ENCODE assay signal across 26 cellular contexts in the genomic region with DNA sequence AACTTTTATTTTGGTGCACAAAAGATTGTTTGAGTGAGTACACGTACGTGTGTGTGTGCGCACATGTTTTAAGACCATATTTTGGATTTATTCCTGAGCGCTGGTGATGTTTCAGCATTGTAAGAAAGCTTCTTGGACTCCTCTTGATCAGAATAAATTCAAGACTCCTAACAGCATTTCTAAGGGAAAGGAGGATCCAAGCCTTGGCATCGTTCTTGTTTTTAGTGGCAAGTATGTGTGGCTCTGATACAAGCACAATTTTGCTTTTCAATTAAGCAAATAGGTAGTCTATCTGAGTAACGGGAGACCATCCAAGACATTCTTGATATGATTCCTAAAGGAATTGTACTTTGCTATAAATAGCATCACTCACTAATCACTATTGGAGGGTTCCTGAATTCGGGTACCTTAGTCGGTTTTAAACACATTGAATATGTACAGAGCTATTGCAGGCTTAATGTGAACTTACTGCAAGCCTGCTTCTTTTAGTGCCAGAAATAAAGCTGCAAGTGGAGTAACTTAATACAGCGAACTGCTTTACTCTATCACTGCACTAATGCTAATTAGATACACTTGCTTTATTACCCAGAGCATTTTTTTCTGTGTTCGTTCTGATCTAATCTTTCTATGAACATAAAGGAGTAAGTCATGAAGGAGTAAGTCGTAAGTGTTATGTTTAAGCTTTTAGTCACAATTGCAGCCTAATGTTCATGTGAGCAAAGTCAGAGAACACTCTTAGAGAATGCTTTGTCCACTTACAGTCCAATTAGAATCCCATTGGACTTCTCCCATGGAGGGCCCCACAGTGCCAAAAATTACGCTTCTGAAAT.
"Had no signal": no experiment of that assay in that cellular context is flagged by ENCODE, and none has a peak within 500 bp of the region (broad histone marks: within the 10 kb centered on the region; RNA-seq: fewer than 3 reads in every experiment).

No MANE protein-coding gene starts in this region.

- H3K27me3 ChIP-seq: adrenal gland, cardiac muscle cell, colonic mucosa, esophagus squamous epithelium, left lung, neutrophil, suprapubic skin, tibial artery, upper lobe of right lung had no signal

- H3K4me1 ChIP-seq: adrenal gland, colonic mucosa, gastrocnemius medialis, suprapubic skin had no signal

- DNase-seq: activated CD4-positive, alpha-beta T cell treated with anti-CD3 and anti-CD28 coated beads for 4 hours; activated CD4-positive, alpha-beta T cell treated with anti-CD3 and anti-CD28 coated beads, Interleukin-2, amount 50 U/mL, for 4 hours; activated naive CD4-positive, alpha-beta T cell treated with Interleukin-2 at 50 U/mL for 16 hours; activated T-cell treated with anti-CD3 and anti-CD28 coated beads for 4 hours; activated T-cell treated with anti-CD3 and anti-CD28 coated beads, Interleukin-2, amount 50 U/mL, for 72 hours; adrenal gland; aorta; cerebellar nuclear complex; colonic mucosa; effector CD8-positive, alpha-beta T cell; esophagus squamous epithelium; gastrocnemius medialis; glutamatergic neuron; left lung; lower lobe of right lung; mesenchymal stem cell; natural killer cell; retina; stimulated activated naive CD4-positive, alpha-beta T cell; tibial artery; upper lobe of right lung had no signal

- H3K4me3 ChIP-seq: adrenal gland, cardiac muscle cell, colonic mucosa, esophagus squamous epithelium, gastrocnemius medialis, left lung, lower lobe of right lung, suprapubic skin, tibial artery, upper lobe of right lung had no signal

- H3K27ac ChIP-seq: adrenal gland, cardiac muscle cell, colonic mucosa, epithelial cell of prostate, esophagus squamous epithelium, gastrocnemius medialis, left lung, lower lobe of right lung, neutrophil, suprapubic skin, tibial artery, upper lobe of right lung, VCaP had no signal

- H3K36me3 ChIP-seq: adrenal gland, cardiac muscle cell, colonic mucosa, gastrocnemius medialis, lower lobe of right lung, suprapubic skin, tibial artery, upper lobe of right lung had no signal

- ATAC-seq: activated T-cell treated with anti-CD3 and anti-CD28 coated beads, Interleukin-2, amount 50 U/mL, for 72 hours; gastrocnemius medialis; left lung; lower lobe of right lung; natural killer cell; upper lobe of right lung had no signal

- H3K9me3 ChIP-seq: adrenal gland, colonic mucosa, esophagus squamous epithelium, gastrocnemius medialis, left lung, lower lobe of right lung, neutrophil, suprapubic skin, upper lobe of right lung had no signal
